Comparison of ENCODE assay signal across 1 cellular context in genomic region chr19:1183543-1184172, GRCh38.
TF ChIP-seq lines count a peak whose summit lies in the region.

No MANE protein-coding gene starts in this region.

TF ChIP-seq in HCT116, 20 proteins besides CTCF, POLR2A, EP300 and RAD21 (continued from another document):
- TF ChIP-seq, protein P1, sequence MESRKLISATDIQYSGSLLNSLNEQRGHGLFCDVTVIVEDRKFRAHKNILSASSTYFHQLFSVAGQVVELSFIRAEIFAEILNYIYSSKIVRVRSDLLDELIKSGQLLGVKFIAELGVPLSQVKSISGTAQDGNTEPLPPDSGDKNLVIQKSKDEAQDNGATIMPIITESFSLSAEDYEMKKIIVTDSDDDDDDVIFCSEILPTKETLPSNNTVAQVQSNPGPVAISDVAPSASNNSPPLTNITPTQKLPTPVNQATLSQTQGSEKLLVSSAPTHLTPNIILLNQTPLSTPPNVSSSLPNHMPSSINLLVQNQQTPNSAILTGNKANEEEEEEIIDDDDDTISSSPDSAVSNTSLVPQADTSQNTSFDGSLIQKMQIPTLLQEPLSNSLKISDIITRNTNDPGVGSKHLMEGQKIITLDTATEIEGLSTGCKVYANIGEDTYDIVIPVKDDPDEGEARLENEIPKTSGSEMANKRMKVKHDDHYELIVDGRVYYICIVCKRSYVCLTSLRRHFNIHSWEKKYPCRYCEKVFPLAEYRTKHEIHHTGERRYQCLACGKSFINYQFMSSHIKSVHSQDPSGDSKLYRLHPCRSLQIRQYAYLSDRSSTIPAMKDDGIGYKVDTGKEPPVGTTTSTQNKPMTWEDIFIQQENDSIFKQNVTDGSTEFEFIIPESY (IDR thresholded peaks at IDR 0.05; ENCODE audit: extremely low read depth, insufficient replicate concordance, low read length): peak; percentile 61
- TF ChIP-seq SP1 (IDR thresholded peaks at IDR 0.05; ENCODE audit: low read depth) (peak; percentile 78), CEBPB (IDR thresholded peaks at IDR 0.05; ENCODE audit: low read depth) (no peak), ATF3 (IDR thresholded peaks at IDR 0.05) (no peak), YY1 (IDR thresholded peaks at IDR 0.05; ENCODE audit: extremely low read depth, insufficient replicate concordance, low read depth, low read length) (no peak), POLR2AphosphoS5 (IDR thresholded peaks at IDR 0.05; ENCODE audit: low read depth, low read length) (peak; percentile 66), CBX3 (IDR thresholded peaks at IDR 0.05; ENCODE audit: low read depth) (0 out of 2 replicates have a peak, but pooled peaks have one; percentile 14), TCF7L2 (IDR thresholded peaks at IDR 0.05; ENCODE audit: borderline replicate concordance, extremely low read depth, insufficient read depth, insufficient read length) (no peak), EZH2phosphoT487 (IDR thresholded peaks at IDR 0.05; ENCODE audit: borderline replicate concordance) (no peak), EZH2 (IDR thresholded peaks at IDR 0.05) (no peak), SIN3A (IDR thresholded peaks at IDR 0.05; ENCODE audit: low read depth) (no peak), SRF (IDR thresholded peaks at IDR 0.05; ENCODE audit: low read depth) (no peak), ZFX (IDR thresholded peaks at IDR 0.05) (0 out of 2 replicates have a peak, but pooled peaks have one; percentile 26)
- TF ChIP-seq, protein P2, sequence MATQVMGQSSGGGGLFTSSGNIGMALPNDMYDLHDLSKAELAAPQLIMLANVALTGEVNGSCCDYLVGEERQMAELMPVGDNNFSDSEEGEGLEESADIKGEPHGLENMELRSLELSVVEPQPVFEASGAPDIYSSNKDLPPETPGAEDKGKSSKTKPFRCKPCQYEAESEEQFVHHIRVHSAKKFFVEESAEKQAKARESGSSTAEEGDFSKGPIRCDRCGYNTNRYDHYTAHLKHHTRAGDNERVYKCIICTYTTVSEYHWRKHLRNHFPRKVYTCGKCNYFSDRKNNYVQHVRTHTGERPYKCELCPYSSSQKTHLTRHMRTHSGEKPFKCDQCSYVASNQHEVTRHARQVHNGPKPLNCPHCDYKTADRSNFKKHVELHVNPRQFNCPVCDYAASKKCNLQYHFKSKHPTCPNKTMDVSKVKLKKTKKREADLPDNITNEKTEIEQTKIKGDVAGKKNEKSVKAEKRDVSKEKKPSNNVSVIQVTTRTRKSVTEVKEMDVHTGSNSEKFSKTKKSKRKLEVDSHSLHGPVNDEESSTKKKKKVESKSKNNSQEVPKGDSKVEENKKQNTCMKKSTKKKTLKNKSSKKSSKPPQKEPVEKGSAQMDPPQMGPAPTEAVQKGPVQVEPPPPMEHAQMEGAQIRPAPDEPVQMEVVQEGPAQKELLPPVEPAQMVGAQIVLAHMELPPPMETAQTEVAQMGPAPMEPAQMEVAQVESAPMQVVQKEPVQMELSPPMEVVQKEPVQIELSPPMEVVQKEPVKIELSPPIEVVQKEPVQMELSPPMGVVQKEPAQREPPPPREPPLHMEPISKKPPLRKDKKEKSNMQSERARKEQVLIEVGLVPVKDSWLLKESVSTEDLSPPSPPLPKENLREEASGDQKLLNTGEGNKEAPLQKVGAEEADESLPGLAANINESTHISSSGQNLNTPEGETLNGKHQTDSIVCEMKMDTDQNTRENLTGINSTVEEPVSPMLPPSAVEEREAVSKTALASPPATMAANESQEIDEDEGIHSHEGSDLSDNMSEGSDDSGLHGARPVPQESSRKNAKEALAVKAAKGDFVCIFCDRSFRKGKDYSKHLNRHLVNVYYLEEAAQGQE (IDR thresholded peaks at IDR 0.05; ENCODE audit: low read depth): no peak
